ENCODE assay signal across 30 cellular contexts in the genomic region with DNA sequence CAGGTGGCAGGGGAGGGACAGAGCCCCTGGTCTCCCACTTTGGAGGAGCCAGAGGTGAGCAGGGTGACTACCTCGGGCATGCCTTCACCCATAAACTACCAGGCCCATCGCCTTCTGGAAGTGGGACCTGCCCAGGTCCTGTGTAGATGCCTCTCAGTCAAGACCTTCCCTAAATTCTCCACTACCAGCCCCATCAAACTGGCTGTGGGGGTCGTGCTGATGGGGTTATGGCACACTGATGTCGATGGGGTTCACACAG. TPM values are rescaled to one million over a fixed set of nuclear protein-coding genes. Genes with fewer than 3 reads are reported as not detected.
"Had no signal": no experiment of that assay in that cellular context is flagged by ENCODE, and none has a peak within 500 bp of the region (broad histone marks: within the 10 kb centered on the region; RNA-seq: fewer than 3 reads in every experiment).

No MANE protein-coding gene starts in this region.

- H3K9ac ChIP-seq: KMS-11 had no signal

- DNase-seq: activated CD4-positive, alpha-beta T cell treated with anti-CD3 and anti-CD28 coated beads for 1 hour; activated CD4-positive, alpha-beta T cell treated with anti-CD3 and anti-CD28 coated beads for 48 hours; activated CD4-positive, alpha-beta T cell treated with anti-CD3 and anti-CD28 coated beads, Interleukin-2, amount 50 U/mL, for 4 hours; activated naive CD4-positive, alpha-beta T cell; activated naive CD4-positive, alpha-beta T cell treated with anti-CD3 and anti-CD28 coated beads, Interleukin-2, amount 50 U/mL, for 16 hours; anterior cingulate cortex; brain microvascular endothelial cell; NCI-H1105; NCI-H1417 treated with DMSO at 0.1 percent for 48 hours; NCI-H187 treated with DMSO at 0.1 percent for 48 hours; NCI-H2081; NCI-H2171 treated with DMSO at 0.1 percent for 48 hours; NCI-H2227 treated with DMSO at 0.1 percent for 48 hours; NCI-H446 treated with DMSO at 0.1 percent for 48 hours; NCI-H524; NCI-H69; NCI-H82; SHP77; SJCRH30; T1000; WERI-Rb-1 had no signal

- H3K4me3 ChIP-seq: SJCRH30, SK-N-MC had no signal

- ATAC-seq: Panc1 had no signal

- H3K27ac ChIP-seq: brain microvascular endothelial cell, KMS-11, SJCRH30, SK-N-MC, WERI-Rb-1 had no signal

- H3K27ac Mint-ChIP-seq: activated CD8-positive, alpha-beta T cell treated with anti-CD3 and anti-CD28 coated beads, Interleukin-2, amount 10 ng/mL, durations not matched to agents 7 days and 5 days had no signal

- H3K4me2 ChIP-seq: KMS-11 had no signal

- H3K36me3 ChIP-seq: brain microvascular endothelial cell, SJCRH30, WERI-Rb-1 had no signal

RNA-seq across cellular contexts. Expression of gene RAB37, which starts 5.8 kb away (rescaled TPM):
- total RNA-seq: M059J, RPMI7951 had no signal

RNA-seq across cellular contexts. Expression of gene CD300LF, which starts 18.6 kb away (rescaled TPM):
- total RNA-seq: activated CD8-positive, alpha-beta T cell treated with anti-CD3 and anti-CD28 coated beads, Interleukin-2, amount 10 ng/mL, durations not matched to agents 7 days and 5 days; LHCN-M2; M059J; RPMI7951; SJCRH30; T-helper 1 cell treated with Interleukin-12 subunit alpha and Interleukin-12 subunit beta and Interleukin-4 antibody, amounts not matched to agents 30 ng/mL and 1 ng/mL, for 36 hours; T-helper 2 cell treated with Interferon-gamma antibody and Interleukin-4, amounts not matched to agents 100 ng/mL and 5 ng/mL, for 36 hours had no signal
